In genomic region chr11:17490938-17491337, GRCh38 we compare ENCODE assay signal across 38 cellular contexts. TPM values are rescaled to one million over a fixed set of nuclear protein-coding genes. Genes with fewer than 3 reads are reported as not detected.
"Had no signal": no experiment of that assay in that cellular context is flagged by ENCODE, and none has a peak within 500 bp of the region (broad histone marks: within the 10 kb centered on the region; RNA-seq: fewer than 3 reads in every experiment).

No MANE protein-coding gene starts in this region.

- H3K4me1 ChIP-seq: adrenal gland, body of pancreas, colonic mucosa, esophagus squamous epithelium, gastroesophageal sphincter had no signal

- FAIRE-seq: endometrium, endothelial cell of umbilical vein had no signal

- ATAC-seq: activated CD4-positive, alpha-beta T cell treated with anti-CD3 and anti-CD28 coated beads for 36 hours; activated CD8-positive, alpha-beta memory T cell treated with anti-CD3 and anti-CD28 coated beads, Interleukin-2, amount 10 ng/mL, durations not matched to agents 7 days and 5 days; activated CD8-positive, alpha-beta T cell treated with anti-CD3 and anti-CD28 coated beads, Interleukin-2, amount 10 ng/mL, durations not matched to agents 7 days and 5 days; activated naive CD8-positive, alpha-beta T cell treated with anti-CD3 and anti-CD28 coated beads, Interleukin-2, amount 50 U/mL, for 24 hours; body of pancreas; gastroesophageal sphincter; T-helper 17 cell had no signal

- H3K36me3 ChIP-seq: adrenal gland, colonic mucosa, esophagus squamous epithelium, gastroesophageal sphincter had no signal

- H3K27ac ChIP-seq: adrenal gland, body of pancreas, colonic mucosa, epithelial cell of prostate, esophagus squamous epithelium, gastroesophageal sphincter had no signal

- H3K9me3 ChIP-seq: adrenal gland, body of pancreas, colonic mucosa, esophagus squamous epithelium, gastroesophageal sphincter had no signal

- H3K27me3 ChIP-seq: body of pancreas, colonic mucosa had no signal

- H3K4me3 ChIP-seq: adrenal gland, body of pancreas, colonic mucosa, esophagus squamous epithelium, gastroesophageal sphincter had no signal

- DNase-seq: activated CD4-positive, alpha-beta memory T cell treated with anti-CD3 and anti-CD28 coated beads for 36 hours; activated CD4-positive, alpha-beta T cell treated with anti-CD3 and anti-CD28 coated beads for 36 hours; activated CD4-positive, alpha-beta T cell treated with anti-CD3 and anti-CD28 coated beads, Interleukin-2, amount 10 ng/mL, durations not matched to agents 24 days and 14 days; activated CD4-positive, CD25-positive, alpha-beta regulatory T cell; activated CD4-positive, CD25-positive, alpha-beta regulatory T cell treated with anti-CD3 and anti-CD28 coated beads, Interleukin-2, amount 50 U/mL, for 72 hours; activated CD8-positive, alpha-beta memory T cell treated with anti-CD3 and anti-CD28 coated beads, Interleukin-2, amount 10 ng/mL, durations not matched to agents 7 days and 5 days; activated CD8-positive, alpha-beta memory T cell treated with anti-CD3 and anti-CD28 coated beads, Interleukin-2, amount 50 U/mL, for 4 hours; activated CD8-positive, alpha-beta T cell treated with anti-CD3 and anti-CD28 coated beads, Interleukin-2, amount 10 ng/mL, durations not matched to agents 7 days and 5 days; activated effector memory CD4-positive, alpha-beta T cell treated with anti-CD3 and anti-CD28 coated beads, Interleukin-2, amount 50 U/mL, for 16 hours; activated naive CD4-positive, alpha-beta T cell treated with anti-CD3 and anti-CD28 coated beads for 36 hours; activated naive CD8-positive, alpha-beta T cell treated with anti-CD3 and anti-CD28 coated beads for 36 hours; activated naive CD8-positive, alpha-beta T cell treated with anti-CD3 and anti-CD28 coated beads, Interleukin-2, amount 50 U/mL, for 24 hours; activated T-cell treated with anti-CD3 and anti-CD28 coated beads, Interleukin-2, amount 50 U/mL, for 1 hour; activated T-cell treated with anti-CD3 and anti-CD28 coated beads, Interleukin-2, amount 50 U/mL, for 48 hours; amygdala; body of pancreas; central memory CD4-positive, alpha-beta T cell; cerebellar nuclear complex; colonic mucosa; effector CD8-positive, alpha-beta T cell; esophagus squamous epithelium; foreskin melanocyte; T-helper 1 cell; T-helper 17 cell had no signal

RNA-seq across cellular contexts. Expression of gene ABCC8, which starts 14.3 kb away (rescaled TPM):
- total RNA-seq: activated CD4-positive, alpha-beta memory T cell treated with anti-CD3 and anti-CD28 coated beads for 36 hours; activated CD4-positive, alpha-beta T cell treated with anti-CD3 and anti-CD28 coated beads for 36 hours; activated CD4-positive, alpha-beta T cell treated with anti-CD3 and anti-CD28 coated beads, Interleukin-2, amount 10 ng/mL, durations not matched to agents 24 days and 14 days; activated CD8-positive, alpha-beta memory T cell treated with anti-CD3 and anti-CD28 coated beads for 36 hours; activated naive CD4-positive, alpha-beta T cell treated with anti-CD3 and anti-CD28 coated beads for 36 hours; activated naive CD8-positive, alpha-beta T cell treated with anti-CD3 and anti-CD28 coated beads for 36 hours; dermis microvascular lymphatic vessel endothelial cell; endothelial cell of umbilical vein; fibroblast of lung; fibroblast of villous mesenchyme; glomerular endothelial cell; T-helper 17 cell had no signal
- polyA plus RNA-seq: endothelial cell of umbilical vein, fibroblast of lung had no signal

RNA-seq across cellular contexts. Expression of gene USH1C, which starts 53.3 kb away (rescaled TPM):
- total RNA-seq: activated CD4-positive, alpha-beta memory T cell treated with anti-CD3 and anti-CD28 coated beads for 36 hours; activated CD4-positive, alpha-beta T cell treated with anti-CD3 and anti-CD28 coated beads for 36 hours; activated CD4-positive, alpha-beta T cell treated with anti-CD3 and anti-CD28 coated beads, Interleukin-2, amount 10 ng/mL, durations not matched to agents 24 days and 14 days; activated CD8-positive, alpha-beta memory T cell treated with anti-CD3 and anti-CD28 coated beads for 36 hours; activated CD8-positive, alpha-beta memory T cell treated with anti-CD3 and anti-CD28 coated beads, Interleukin-2, amount 10 ng/mL, durations not matched to agents 7 days and 5 days; activated CD8-positive, alpha-beta T cell treated with anti-CD3 and anti-CD28 coated beads, Interleukin-2, amount 10 ng/mL, durations not matched to agents 7 days and 5 days; activated naive CD4-positive, alpha-beta T cell treated with anti-CD3 and anti-CD28 coated beads for 36 hours; activated naive CD8-positive, alpha-beta T cell treated with anti-CD3 and anti-CD28 coated beads for 36 hours; activated T-helper 1 cell treated with anti-CD3 and anti-CD28 coated beads, Interleukin-12 subunit alpha, Interleukin-12 subunit beta, Interleukin-2, Interleukin-4 antibody, amounts not matched to agents 30 ng/mL and 10 ng/mL and 1 ng/mL, durations not matched to agents 14 hours and 24 hours and 36 hours; activated T-helper 2 cell treated with anti-CD3 and anti-CD28 coated beads, Interferon-gamma antibody, Interleukin-2, Interleukin-4, amounts not matched to agents 10 μg/mL and 5 μg/mL and 100 μg/mL, durations not matched to agents 14 hours and 24 hours and 36 hours; aorta; dermis microvascular lymphatic vessel endothelial cell; endothelial cell of umbilical vein; esophagus squamous epithelium; fibroblast of lung; fibroblast of villous mesenchyme; glomerular endothelial cell; T-helper 17 cell had no signal
- polyA plus RNA-seq: endothelial cell of umbilical vein, fibroblast of lung had no signal

RNA-seq across cellular contexts. Expression of gene OTOG, which starts 56.1 kb away (rescaled TPM):
- total RNA-seq: activated CD4-positive, alpha-beta memory T cell treated with anti-CD3 and anti-CD28 coated beads for 36 hours; activated CD4-positive, alpha-beta T cell treated with anti-CD3 and anti-CD28 coated beads for 36 hours; activated CD4-positive, alpha-beta T cell treated with anti-CD3 and anti-CD28 coated beads, Interleukin-2, amount 10 ng/mL, durations not matched to agents 24 days and 14 days; activated CD8-positive, alpha-beta memory T cell treated with anti-CD3 and anti-CD28 coated beads for 36 hours; activated CD8-positive, alpha-beta memory T cell treated with anti-CD3 and anti-CD28 coated beads, Interleukin-2, amount 10 ng/mL, durations not matched to agents 7 days and 5 days; activated CD8-positive, alpha-beta T cell treated with anti-CD3 and anti-CD28 coated beads, Interleukin-2, amount 10 ng/mL, durations not matched to agents 7 days and 5 days; activated naive CD4-positive, alpha-beta T cell treated with anti-CD3 and anti-CD28 coated beads for 36 hours; activated naive CD8-positive, alpha-beta T cell treated with anti-CD3 and anti-CD28 coated beads for 36 hours; activated T-helper 1 cell treated with anti-CD3 and anti-CD28 coated beads, Interleukin-12 subunit alpha, Interleukin-12 subunit beta, Interleukin-2, Interleukin-4 antibody, amounts not matched to agents 30 ng/mL and 10 ng/mL and 1 ng/mL, durations not matched to agents 14 hours and 24 hours and 36 hours; activated T-helper 2 cell treated with anti-CD3 and anti-CD28 coated beads, Interferon-gamma antibody, Interleukin-2, Interleukin-4, amounts not matched to agents 10 μg/mL and 5 μg/mL and 100 μg/mL, durations not matched to agents 14 hours and 24 hours and 36 hours; adrenal gland; aorta; body of pancreas; colonic mucosa; dermis microvascular lymphatic vessel endothelial cell; endothelial cell of umbilical vein; esophagus squamous epithelium; fibroblast of lung; fibroblast of villous mesenchyme; gastroesophageal sphincter; glomerular endothelial cell; T-helper 17 cell had no signal
- polyA plus RNA-seq: adrenal gland, aorta, endothelial cell of umbilical vein, esophagus, fibroblast of lung had no signal
